ENCODE assay signal across 2 cellular contexts in the genomic region with DNA sequence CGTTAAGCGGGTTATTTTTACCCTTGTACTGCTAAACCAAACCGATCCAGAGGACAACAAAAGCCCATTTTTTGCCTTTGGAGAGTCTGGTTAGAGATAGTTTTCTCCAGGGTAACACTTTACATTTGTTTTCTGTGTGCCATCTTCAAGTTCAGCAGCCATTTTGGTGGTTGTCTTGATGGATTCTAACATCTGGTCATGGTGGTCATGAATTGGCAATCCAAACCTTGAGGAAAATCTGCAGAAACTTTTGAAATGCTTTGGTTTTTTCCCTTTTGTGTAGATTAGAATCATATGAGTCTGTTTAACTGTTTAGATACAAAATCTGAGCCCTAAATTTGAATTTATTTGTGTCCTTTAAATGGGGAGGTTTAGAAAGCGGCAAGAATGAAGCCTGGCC.
TF ChIP-seq lines count a peak whose summit lies in the region.

No MANE protein-coding gene starts in this region.

TF ChIP-seq in A549, 52 proteins besides CTCF, POLR2A, EP300 and RAD21:
- TF ChIP-seq, protein P1, sequence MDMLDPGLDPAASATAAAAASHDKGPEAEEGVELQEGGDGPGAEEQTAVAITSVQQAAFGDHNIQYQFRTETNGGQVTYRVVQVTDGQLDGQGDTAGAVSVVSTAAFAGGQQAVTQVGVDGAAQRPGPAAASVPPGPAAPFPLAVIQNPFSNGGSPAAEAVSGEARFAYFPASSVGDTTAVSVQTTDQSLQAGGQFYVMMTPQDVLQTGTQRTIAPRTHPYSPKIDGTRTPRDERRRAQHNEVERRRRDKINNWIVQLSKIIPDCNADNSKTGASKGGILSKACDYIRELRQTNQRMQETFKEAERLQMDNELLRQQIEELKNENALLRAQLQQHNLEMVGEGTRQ (IDR thresholded peaks at IDR 0.05) = no peak
- TF ChIP-seq NPAS2 (CRISPR knock-in tag; IDR thresholded peaks at IDR 0.05; ENCODE audit: borderline replicate concordance) = no peak
- no peak for TF ChIP-seq HOXA7 (CRISPR knock-in tag; IDR thresholded peaks at IDR 0.05)
- TF ChIP-seq RARB (CRISPR knock-in tag; IDR thresholded peaks at IDR 0.05) = no peak
- no peak for TF ChIP-seq JUNB (IDR thresholded peaks at IDR 0.05)

TF ChIP-seq in IMR-90, 13 proteins besides CTCF, POLR2A, EP300 and RAD21:
- TF ChIP-seq SMC3 (IDR thresholded peaks at IDR 0.05; ENCODE audit: low read depth, low read length) (no peak), RCOR1 (IDR thresholded peaks at IDR 0.05; ENCODE audit: insufficient replicate concordance, low read length) (no peak), BHLHE40 (IDR thresholded peaks at IDR 0.05; ENCODE audit: low read depth, low read length) (no peak), MAFK (IDR thresholded peaks at IDR 0.05; ENCODE audit: low read depth, low read length) (no peak), CEBPB (IDR thresholded peaks at IDR 0.05; ENCODE audit: low read depth, low read length) (no peak), CHD1 (IDR thresholded peaks at IDR 0.05; ENCODE audit: low read depth, low read length) (no peak)
- TF ChIP-seq, protein P2, sequence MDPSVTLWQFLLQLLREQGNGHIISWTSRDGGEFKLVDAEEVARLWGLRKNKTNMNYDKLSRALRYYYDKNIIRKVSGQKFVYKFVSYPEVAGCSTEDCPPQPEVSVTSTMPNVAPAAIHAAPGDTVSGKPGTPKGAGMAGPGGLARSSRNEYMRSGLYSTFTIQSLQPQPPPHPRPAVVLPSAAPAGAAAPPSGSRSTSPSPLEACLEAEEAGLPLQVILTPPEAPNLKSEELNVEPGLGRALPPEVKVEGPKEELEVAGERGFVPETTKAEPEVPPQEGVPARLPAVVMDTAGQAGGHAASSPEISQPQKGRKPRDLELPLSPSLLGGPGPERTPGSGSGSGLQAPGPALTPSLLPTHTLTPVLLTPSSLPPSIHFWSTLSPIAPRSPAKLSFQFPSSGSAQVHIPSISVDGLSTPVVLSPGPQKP (IDR thresholded peaks at IDR 0.05; ENCODE audit: borderline replicate concordance, low read depth, low read length) = no peak
- TF ChIP-seq, protein P1 (IDR thresholded peaks at IDR 0.05; ENCODE audit: low read depth, low read length) = no peak
